In genomic region chr2:237312021-237312755, GRCh38 we compare ENCODE assay signal across 25 cellular contexts.
DNase-seq lines count a peak whose midpoint lies in the region; ATAC-seq and TF ChIP-seq lines count a peak whose summit lies in the region.
"Had no signal": no experiment of that assay in that cellular context is flagged by ENCODE, and none has a peak within 500 bp of the region (broad histone marks: within the 10 kb centered on the region; RNA-seq: fewer than 3 reads in every experiment).

No MANE protein-coding gene starts in this region.

- no peak overlapping the region for H3K23ac ChIP-seq in mesenchymal stem cell (ENCODE audit: low read length in 2 of 2)

- no peak overlapping the region for H2AFZ ChIP-seq in mesenchymal stem cell (ENCODE audit: low read depth, low read length)

- in situ Hi-C loops in transverse colon (cut with MboI; ENCODE audit: low pct_ligation_motif_present in 1 of 4, low pct_unique_long_range_greater_than_20kb in 1 of 4, low sequenced_read_pairs in 3 of 4): no loop called here

- no peak overlapping the region for H3K27ac ChIP-seq in mesenchymal stem cell (ENCODE audit: low read length, poor library complexity, severe bottlenecking)
- peak overlapping the region; percentile 86 to 92 (median 90) for H3K27ac ChIP-seq in transverse colon
- H3K27ac ChIP-seq: colonic mucosa, left ventricle myocardium inferior, RWPE1 had no signal

- H3K36me3 ChIP-seq in mesenchymal stem cell (ENCODE audit: control insufficient read depth in 1 of 2, insufficient read depth in 2 of 2, low read depth in 1 of 2, low read length in 2 of 2) (no peaks in the 10 kb centered on the region), transverse colon (no peaks in the 10 kb centered on the region)
- H3K36me3 ChIP-seq: BE2C, colonic mucosa, left ventricle myocardium inferior, thoracic aorta had no signal

- no peak overlapping the region for H3K4me2 ChIP-seq in mesenchymal stem cell (ENCODE audit: low read length, poor library complexity, severe bottlenecking)

- ATAC-seq in GM18909 (IDR thresholded peaks at IDR 0.05; ENCODE audit: poor library complexity, unreplicated experiment): no peak
- ATAC-seq: HCT116; stimulated activated memory B cell treated with anti-CD40 and anti-IgM and Interleukin-4, amounts not matched to agents 10 μg/mL and 1 μg/mL and 100 μg/mL, for 72 hours had no signal

- H3K9me3 ChIP-seq in mesenchymal stem cell (ENCODE audit: control insufficient read depth, low read length): no peaks in the 10 kb centered on the region
- no peaks in the 10 kb centered on the region for H3K9me3 ChIP-seq in transverse colon
- H3K9me3 ChIP-seq: BE2C, colonic mucosa, left ventricle myocardium inferior, thoracic aorta had no signal

- 83% methylated on average over 12 of the region's 12 CpGs for WGBS in mesenchymal stem cell
- 77 to 83% methylated on average over 8 to 12 of the region's 12 CpGs for WGBS in transverse colon (ENCODE audit: low coverage in 1 of 2), 2 donors

- H3K79me1 ChIP-seq in mesenchymal stem cell (replicated peaks; ENCODE audit: low read length, poor library complexity, severe bottlenecking): no peaks in the 10 kb centered on the region

- no peak overlapping the region for H4K8ac ChIP-seq in mesenchymal stem cell (ENCODE audit: low read length)

- no peak overlapping the region for H3K14ac ChIP-seq in mesenchymal stem cell (ENCODE audit: low read length in 2 of 2)

- peak; percentile 3 for TF ChIP-seq CTCF in cardiac fibroblast (IDR thresholded peaks at IDR 0.05; ENCODE audit: low read depth, low read length)
- no peak for TF ChIP-seq CTCF in transverse colon (IDR thresholded peaks at IDR 0.05)

- no peak overlapping the region for H2BK120ac ChIP-seq in mesenchymal stem cell (ENCODE audit: low read depth, low read length)

- no peak for TF ChIP-seq EP300 in transverse colon (IDR thresholded peaks at IDR 0.05; ENCODE audit: low read depth)

- H2BK12ac ChIP-seq in mesenchymal stem cell (ENCODE audit: low read length in 2 of 2): peak overlapping the region; percentile 35 to 75

- TF ChIP-seq POLR2A in transverse colon (IDR thresholded peaks at IDR 0.05): no peak

- H3K4ac ChIP-seq in mesenchymal stem cell (ENCODE audit: low read depth in 1 of 2, low read length in 2 of 2): peak overlapping the region; percentile 63 to 75

- H4K91ac ChIP-seq in mesenchymal stem cell (ENCODE audit: low read length): peak overlapping the region; percentile 54

- H2AK5ac ChIP-seq in mesenchymal stem cell (ENCODE audit: low read length, severe bottlenecking): no peak overlapping the region

- intact Hi-C loops in transverse colon (cut with DNase I; ENCODE audit: low total_unique reads): no loop called here

- H3K4me3 ChIP-seq in cardiac fibroblast (replicated peaks in 1 of 2; ENCODE audit: low read depth in 2 of 2, low read length in 2 of 2) (no peak overlapping the region), mesenchymal stem cell (ENCODE audit: insufficient read depth in 1 of 2, low read depth in 1 of 2, low read length in 2 of 2) (no peak overlapping the region), transverse colon (no peak overlapping the region)
- H3K4me3 ChIP-seq: colonic mucosa, left ventricle myocardium inferior, skin epidermis, thoracic aorta had no signal

- H2BK5ac ChIP-seq in mesenchymal stem cell (ENCODE audit: low read depth, low read length, poor library complexity, severe bottlenecking): no peak overlapping the region

- H3K4me1 ChIP-seq in mesenchymal stem cell (ENCODE audit: control insufficient read depth, insufficient read depth, low read depth, low read length) (peaks cover 12% of the 10 kb centered on the region), transverse colon (peaks cover 10 to 53% (median 31%) of the 10 kb centered on the region in 4 donors)
- H3K4me1 ChIP-seq: colonic mucosa had no signal

- DNase-seq in GM04504 (ENCODE audit: low read depth) (peak; percentile 57), cardiac fibroblast (ENCODE audit: low read depth in 2 of 2) (peak in 1 of 2 donors; percentile 76), mesenchymal stem cell (no peak), transverse colon (no peak), NCI-H1048 (lab: John Stamatoyannopoulos, UW) (no peak), DMS 273 treated with DMSO at 0.1 percent for 48 hours (lab: John Stamatoyannopoulos, UW) (no peak), pons (ENCODE audit: low spot score) (no peak)
- DNase-seq: activated CD4-positive, alpha-beta T cell treated with anti-CD3 and anti-CD28 coated beads, Interleukin-2, amount 50 U/mL, for 48 hours; activated gamma-delta T cell; BE2C; Calu3; colonic mucosa; KG1; left ventricle myocardium inferior; midbrain; NCI-H1694; NCI-H69; nephron progenitor cell; posterior cingulate gyrus had no signal

- H3K18ac ChIP-seq in mesenchymal stem cell (ENCODE audit: low read depth in 1 of 2, low read length in 2 of 2): peak overlapping the region in 1 of 2 experiments; percentile 58

- no peak overlapping the region for H2BK15ac ChIP-seq in mesenchymal stem cell (ENCODE audit: low read depth, poor library complexity, severe bottlenecking)

- H3K9ac ChIP-seq in mesenchymal stem cell (ENCODE audit: low read length): no peak overlapping the region

- H3K27me3 ChIP-seq in mesenchymal stem cell (ENCODE audit: control insufficient read depth in 1 of 2, insufficient read depth in 1 of 2, low read length in 2 of 2): no peaks in the 10 kb centered on the region
- no peaks in the 10 kb centered on the region for H3K27me3 ChIP-seq in transverse colon
- H3K27me3 ChIP-seq: BE2C, colonic mucosa had no signal
